10 cellular contexts compared by ENCODE assay signal in genomic region chr6:152595507-152595906, GRCh38. TPM values are rescaled to one million over a fixed set of nuclear protein-coding genes. Genes with fewer than 3 reads are reported as not detected.
DNase-seq lines count a peak whose midpoint lies in the region; ATAC-seq and TF ChIP-seq lines count a peak whose summit lies in the region.
"Had no signal": no experiment of that assay in that cellular context is flagged by ENCODE, and none has a peak within 500 bp of the region (broad histone marks: within the 10 kb centered on the region; RNA-seq: fewer than 3 reads in every experiment).

No MANE protein-coding gene starts in this region.

- H3K9me3 ChIP-seq in heart right ventricle (peaks cover 0 to 7% (median 0%) of the 10 kb centered on the region in 11 donors), SK-N-SH (peaks cover 9% of the 10 kb centered on the region; the same call in 1 of the 2 replicates), gastroesophageal sphincter (no peaks in the 10 kb centered on the region)
- no peaks in the 10 kb centered on the region for H3K9me3 ChIP-seq in naive thymus-derived CD4-positive, alpha-beta T cell (ENCODE audit: control insufficient read depth in 2 of 3, low read length in 3 of 3)

- no peaks in the 10 kb centered on the region for H3K4me1 Mint-ChIP-seq in activated naive CD8-positive, alpha-beta T cell treated with anti-CD3 and anti-CD28 coated beads, Interleukin-2, amount 50 U/mL, for 24 hours
- no peaks in the 10 kb centered on the region for H3K4me1 Mint-ChIP-seq in naive thymus-derived CD4-positive, alpha-beta T cell
- H3K4me1 Mint-ChIP-seq: CD4-positive, CD25-positive, alpha-beta regulatory T cell had no signal

- H3K27ac Mint-ChIP-seq in activated naive CD8-positive, alpha-beta T cell treated with anti-CD3 and anti-CD28 coated beads, Interleukin-2, amount 50 U/mL, for 24 hours = no peak overlapping the region
- no peak overlapping the region for H3K27ac Mint-ChIP-seq in naive thymus-derived CD4-positive, alpha-beta T cell
- H3K27ac Mint-ChIP-seq: CD4-positive, CD25-positive, alpha-beta regulatory T cell; T-helper 2 cell treated with Interferon-gamma antibody and Interleukin-4, amounts not matched to agents 5 μg/mL and 100 μg/mL, for 36 hours had no signal

- no peaks in the 10 kb centered on the region for H3K27me3 ChIP-seq in heart right ventricle
- no peaks in the 10 kb centered on the region for H3K27me3 ChIP-seq in SK-N-SH (ENCODE audit: insufficient read depth)
- H3K27me3 ChIP-seq in gastroesophageal sphincter = no peaks in the 10 kb centered on the region
- no peaks in the 10 kb centered on the region for H3K27me3 ChIP-seq in naive thymus-derived CD4-positive, alpha-beta T cell (ENCODE audit: control insufficient read depth in 2 of 2, insufficient read depth in 2 of 2, low read length in 2 of 2)

- DNase-seq in heart right ventricle (no peak), Right ventricle myocardium inferior (ENCODE audit: missing footprints) (no peak), SK-N-SH (no peak)
- no peak for DNase-seq in activated naive CD8-positive, alpha-beta T cell treated with anti-CD3 and anti-CD28 coated beads, Interleukin-2, amount 50 U/mL, for 24 hours
- no peak for DNase-seq in effector CD8-positive, alpha-beta T cell (lab: John Stamatoyannopoulos, UW)
- no peak for DNase-seq in naive thymus-derived CD4-positive, alpha-beta T cell
- DNase-seq in activated CD8-positive, alpha-beta memory T cell treated with anti-CD3 and anti-CD28 coated beads for 24 hours = no peak
- DNase-seq: CD4-positive, CD25-positive, alpha-beta regulatory T cell had no signal

- peak in 8 of 9 donors; percentile 10 to 54 (median 30) for TF ChIP-seq CTCF in heart right ventricle (IDR thresholded peaks at IDR 0.05)
- peak; percentile 50 for TF ChIP-seq CTCF in SK-N-SH (IDR thresholded peaks at IDR 0.05)
- peak in 3 of 4 experiments; percentile 8 to 24 (median 20) for TF ChIP-seq CTCF in gastroesophageal sphincter (IDR thresholded peaks at IDR 0.05)

- H3F3A ChIP-seq in SK-N-SH (replicated peaks; ENCODE audit: insufficient read depth) = no peaks in the 10 kb centered on the region

- TF ChIP-seq RAD21 in SK-N-SH (IDR thresholded peaks at IDR 0.05; ENCODE audit: low read length) = peak; percentile 24; the same call in 1 of the 2 replicates

- TF ChIP-seq POLR2A in gastroesophageal sphincter (IDR thresholded peaks at IDR 0.05) = no peak

- H3K27ac ChIP-seq in heart right ventricle = no peak overlapping the region
- H3K27ac ChIP-seq in SK-N-SH (ENCODE audit: low read depth in 2 of 2, low read length in 1 of 2) = no peak overlapping the region
- no peak overlapping the region for H3K27ac ChIP-seq in gastroesophageal sphincter
- no peak overlapping the region for H3K27ac ChIP-seq in naive thymus-derived CD4-positive, alpha-beta T cell (ENCODE audit: low read depth, low read length)

- H3K9me3 Mint-ChIP-seq in activated naive CD8-positive, alpha-beta T cell treated with anti-CD3 and anti-CD28 coated beads, Interleukin-2, amount 50 U/mL, for 24 hours = peaks cover 3% of the 10 kb centered on the region
- H3K9me3 Mint-ChIP-seq in naive thymus-derived CD4-positive, alpha-beta T cell = peaks cover 0 to 2% (median 0%) of the 10 kb centered on the region in 11 donors
- H3K9me3 Mint-ChIP-seq: T-helper 2 cell treated with Interferon-gamma antibody and Interleukin-4, amounts not matched to agents 5 μg/mL and 100 μg/mL, for 36 hours had no signal

- H3K36me3 ChIP-seq in heart right ventricle (no peaks in the 10 kb centered on the region), SK-N-SH (replicated peaks in 1 of 2; ENCODE audit: control insufficient read depth in 1 of 2, insufficient read depth in 2 of 2, low read length in 1 of 2) (peaks cover 0 to 18% of the 10 kb centered on the region in 2 experiments), gastroesophageal sphincter (no peaks in the 10 kb centered on the region)
- no peaks in the 10 kb centered on the region for H3K36me3 ChIP-seq in naive thymus-derived CD4-positive, alpha-beta T cell (ENCODE audit: control insufficient read depth in 2 of 3, insufficient read depth in 3 of 3, low read length in 3 of 3)

- no peaks in the 10 kb centered on the region for H3K9me2 ChIP-seq in SK-N-SH

- intact Hi-C loops in heart right ventricle (cut with DNase I) (loop anchor here in 3 of 10 donors (5.0 kb wide), 1 partner anchor 42 kb away; the partner anchor contains the start of gene SYNE1 (in 3 of the 3)), Right ventricle myocardium inferior (cut with DNase I) (no loop called here)
- intact Hi-C loops in naive thymus-derived CD4-positive, alpha-beta T cell (cut with micrococcal nuclease) = no loop called here

- H3K4me3 Mint-ChIP-seq in activated naive CD8-positive, alpha-beta T cell treated with anti-CD3 and anti-CD28 coated beads, Interleukin-2, amount 50 U/mL, for 24 hours = no peak overlapping the region
- H3K4me3 Mint-ChIP-seq in naive thymus-derived CD4-positive, alpha-beta T cell = no peak overlapping the region
- H3K4me3 Mint-ChIP-seq: CD4-positive, CD25-positive, alpha-beta regulatory T cell; T-helper 2 cell treated with Interferon-gamma antibody and Interleukin-4, amounts not matched to agents 5 μg/mL and 100 μg/mL, for 36 hours had no signal

- peaks cover 56% of the 10 kb centered on the region; the same call in 1 of the 2 replicates for H3K79me2 ChIP-seq in SK-N-SH (ENCODE audit: insufficient read depth)

- H3K4me3 ChIP-seq in heart right ventricle = no peak overlapping the region
- no peak overlapping the region; a peak in 1 of 4 replicates for H3K4me3 ChIP-seq in SK-N-SH (ENCODE audit: low read depth in 2 of 2, low read length in 1 of 2)
- H3K4me3 ChIP-seq in gastroesophageal sphincter = no peak overlapping the region
- no peak overlapping the region for H3K4me3 ChIP-seq in naive thymus-derived CD4-positive, alpha-beta T cell (ENCODE audit: low read length)

- H3K9ac ChIP-seq in SK-N-SH = no peak overlapping the region

- H3K4me2 ChIP-seq in SK-N-SH = no peak overlapping the region

- WGBS in heart right ventricle, 2 donors = 59% methylated on average over 4 of the region's 4 CpGs
- WGBS in SK-N-SH (ENCODE audit: low lambda C conversion rate) = 57% methylated on average over 4 of the region's 4 CpGs
- WGBS in gastroesophageal sphincter (ENCODE audit: low coverage in 1 of 2), 2 donors = 35 to 40% methylated on average over 4 of the region's 4 CpGs

- peaks cover 0 to 55% (median 19%) of the 10 kb centered on the region in 9 donors for H3K4me1 ChIP-seq in heart right ventricle
- H3K4me1 ChIP-seq in SK-N-SH (ENCODE audit: control insufficient read depth in 1 of 2, insufficient read depth in 2 of 2, low read depth in 1 of 2, low read length in 1 of 2) = peaks cover 0 to 9% of the 10 kb centered on the region in 2 experiments; a peak in 2 of 4 replicates
- H3K4me1 ChIP-seq in gastroesophageal sphincter = peaks cover 0 to 15% (median 0%) of the 10 kb centered on the region in 3 donors
- no peaks in the 10 kb centered on the region for H3K4me1 ChIP-seq in naive thymus-derived CD4-positive, alpha-beta T cell (ENCODE audit: control insufficient read depth in 2 of 2, insufficient read depth in 2 of 2, low read length in 2 of 2)

- no peak for TF ChIP-seq EP300 in SK-N-SH (IDR thresholded peaks at IDR 0.05; ENCODE audit: borderline replicate concordance in 1 of 2, low read depth in 1 of 2, low read length in 1 of 2)
- no peak for TF ChIP-seq EP300 in gastroesophageal sphincter (IDR thresholded peaks at IDR 0.05)

- no peaks in the 10 kb centered on the region for H4K20me1 ChIP-seq in SK-N-SH (ENCODE audit: insufficient read depth)

- H2AFZ ChIP-seq in SK-N-SH (ENCODE audit: low read depth) = no peak overlapping the region

- ATAC-seq in heart right ventricle (no peak), Right ventricle myocardium inferior (no peak), gastroesophageal sphincter (no peak)
- ATAC-seq in activated naive CD8-positive, alpha-beta T cell treated with anti-CD3 and anti-CD28 coated beads, Interleukin-2, amount 50 U/mL, for 24 hours = no peak
- no peak for ATAC-seq in naive thymus-derived CD4-positive, alpha-beta T cell

- H3K36me3 Mint-ChIP-seq in activated naive CD8-positive, alpha-beta T cell treated with anti-CD3 and anti-CD28 coated beads, Interleukin-2, amount 50 U/mL, for 24 hours (ENCODE audit: low read depth) = no peaks in the 10 kb centered on the region
- H3K36me3 Mint-ChIP-seq in naive thymus-derived CD4-positive, alpha-beta T cell = no peaks in the 10 kb centered on the region
- H3K36me3 Mint-ChIP-seq: CD4-positive, CD25-positive, alpha-beta regulatory T cell had no signal

- peaks cover 6% of the 10 kb centered on the region for H3K27me3 Mint-ChIP-seq in activated naive CD8-positive, alpha-beta T cell treated with anti-CD3 and anti-CD28 coated beads, Interleukin-2, amount 50 U/mL, for 24 hours
- peaks cover 0 to 27% (median 7%) of the 10 kb centered on the region in 5 donors for H3K27me3 Mint-ChIP-seq in naive thymus-derived CD4-positive, alpha-beta T cell
- H3K27me3 Mint-ChIP-seq: CD4-positive, CD25-positive, alpha-beta regulatory T cell had no signal

- POLR2A ChIA-PET in SK-N-SH (lab: Yijun Ruan, JAX) = no interaction called here
- POLR2A ChIA-PET in naive thymus-derived CD4-positive, alpha-beta T cell (lab: Charles Lee) = no interaction called here

- CTCF ChIA-PET in SK-N-SH (lab: Yijun Ruan, JAX) = interaction anchor here (0.6 to 3.2 kb wide), 14 partner anchors 9 to 353 kb away, joined by 3 to 13 read pairs (median 4); partner anchors contain the start of gene SYNE1
- CTCF ChIA-PET in naive thymus-derived CD4-positive, alpha-beta T cell (lab: Charles Lee) = no interaction called here

TF ChIP-seq in SK-N-SH, 30 proteins besides CTCF, POLR2A, EP300 and RAD21 (continues in another document):
- TF ChIP-seq EZH2phosphoT487 (IDR thresholded peaks at IDR 0.05; ENCODE audit: borderline replicate concordance, low read depth) = no peak
- TF ChIP-seq IRF3 (IDR thresholded peaks at IDR 0.05; ENCODE audit: low read depth, low read length) = no peak

RNA-seq across cellular contexts. Expression of gene SYNE1, which starts 41.7 kb away (rescaled TPM):
- 100 to 1,000 TPM in 9 of 10 donors, 10 to 100 TPM in 1; 85.8 to 176 (median 138) TPM for total RNA-seq in heart right ventricle
- 100 to 1,000 TPM in 1 of 2 donors, 10 to 100 TPM in 1; 18.9 to 113 TPM for polyA plus RNA-seq in heart right ventricle
- 84.2 TPM for total RNA-seq in Right ventricle myocardium inferior
- polyA plus RNA-seq in SK-N-SH (2012; rRNA removed) = 31.1 and 38.7 TPM in 2 replicates
- 24.8 and 26.9 TPM in 2 replicates for polyA plus RNA-seq in SK-N-SH (2012; cell fraction: cytosol; rRNA removed)
- 73.3 and 99.4 TPM in 2 replicates for polyA plus RNA-seq in SK-N-SH (2012; cell fraction: nucleus; rRNA removed)
- 100 to 1,000 TPM; 160 to 268 (median 215) TPM for total RNA-seq in gastroesophageal sphincter
- 100 to 1,000 TPM in 4 of 5 experiments, 10 to 100 TPM in 1; 83.5 to 205 (median 180) TPM for total RNA-seq in naive thymus-derived CD4-positive, alpha-beta T cell
- polyA plus RNA-seq in naive thymus-derived CD4-positive, alpha-beta T cell = 10 to 100 TPM; 50.6 to 90.8 TPM
